ENCODE assay signal across 9 cellular contexts in genomic region chr19:4988770-4989251, GRCh38.
DNase-seq lines count a peak whose midpoint lies in the region; ATAC-seq and TF ChIP-seq lines count a peak whose summit lies in the region.
"Had no signal": no experiment of that assay in that cellular context is flagged by ENCODE, and none has a peak within 500 bp of the region (broad histone marks: within the 10 kb centered on the region; RNA-seq: fewer than 3 reads in every experiment).

No MANE protein-coding gene starts in this region.

- DNase-seq in AG10803 (ENCODE audit: low read depth) (peak; percentile 90), NCI-H226 (peak; percentile 77), fibroblast of peridontal ligament (ENCODE audit: extremely low read depth) (peak; percentile 60), nephron progenitor cell (no peak), iPS-NIHi7 (ENCODE audit: extremely low spot score) (no peak)
- no peak for DNase-seq in stimulated activated CD4-positive, alpha-beta T cell treated with anti-CD3 and anti-CD28 coated beads, Interleukin-15, amount 100 ng/mL, for 24 hours
- no peak for DNase-seq in activated CD8-positive, alpha-beta memory T cell treated with anti-CD3 and anti-CD28 coated beads, Interleukin-2, amount 50 U/mL, for 4 hours
- DNase-seq: NCI-H345 had no signal

- peak overlapping the region; percentile 97 for H3K27ac Mint-ChIP-seq in nephron progenitor cell

- peak overlapping the region; percentile 36 for H3K4me3 Mint-ChIP-seq in nephron progenitor cell

- H3K4me1 Mint-ChIP-seq in nephron progenitor cell = peaks cover 71% of the 10 kb centered on the region

- TF ChIP-seq CTCF in AG10803 (conservative IDR thresholded peaks at IDR 0.05; ENCODE audit: low read length) (no peak), nephron progenitor cell (IDR thresholded peaks at IDR 0.05) (no peak)

- peaks cover 33% of the 10 kb centered on the region for H3K36me3 Mint-ChIP-seq in nephron progenitor cell (ENCODE audit: low read depth)

- H3K27me3 Mint-ChIP-seq in nephron progenitor cell (ENCODE audit: low read depth, poor library complexity) = no peaks in the 10 kb centered on the region

- peak overlapping the region; percentile 34 for H3K4me3 ChIP-seq in AG10803 (ENCODE audit: low read length)

- ATAC-seq in GM18858 (IDR thresholded peaks at IDR 0.05; ENCODE audit: unreplicated experiment) = no peak

- H3K9me3 Mint-ChIP-seq in nephron progenitor cell = peaks cover 14% of the 10 kb centered on the region

Comparison
In these comparisons a context has a peak if more than half of its experiments do, and no peak if none do; other contexts are left out.
1. DNase-seq: peak in AG10803 (single experiment), NCI-H226 (single experiment) and fibroblast of peridontal ligament (single experiment); none in nephron progenitor cell (single experiment), stimulated activated CD4-positive, alpha-beta T cell treated with anti-CD3 and anti-CD28 coated beads, Interleukin-15, amount 100 ng/mL, for 24 hours (single experiment), activated CD8-positive, alpha-beta memory T cell treated with anti-CD3 and anti-CD28 coated beads, Interleukin-2, amount 50 U/mL, for 4 hours (single experiment) and iPS-NIHi7 (single experiment).